In the genomic region with DNA sequence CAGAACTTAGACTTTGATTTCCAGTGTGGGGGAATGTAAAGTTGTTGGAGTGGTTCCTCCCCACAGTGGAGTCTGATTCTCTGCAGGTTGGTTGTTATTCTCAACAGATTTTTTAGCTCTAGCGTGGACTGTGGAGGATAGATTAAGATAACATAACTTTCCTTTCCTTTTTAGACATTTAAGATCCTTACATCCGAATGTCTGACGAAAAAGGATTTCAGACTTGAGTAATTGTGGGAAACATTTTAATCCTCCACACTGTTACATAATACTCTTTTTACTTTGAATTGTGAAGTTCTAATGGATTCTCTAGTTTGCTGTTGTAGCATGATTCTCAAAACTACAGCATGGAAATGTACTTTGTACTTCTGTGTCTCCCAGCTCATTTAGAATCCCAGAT, we compare ENCODE assay signal across 18 cellular contexts.
DNase-seq lines count a peak whose midpoint lies in the region; ATAC-seq and TF ChIP-seq lines count a peak whose summit lies in the region.
"Had no signal": no experiment of that assay in that cellular context is flagged by ENCODE, and none has a peak within 500 bp of the region (broad histone marks: within the 10 kb centered on the region; RNA-seq: fewer than 3 reads in every experiment).

No MANE protein-coding gene starts in this region.

- peaks cover 50% of the 10 kb centered on the region for H3K4me1 Mint-ChIP-seq in nephron

- 78% methylated on average over 3 of the region's 3 CpGs for WGBS in esophagus muscularis mucosa
- 67 to 73% methylated on average over 3 of the region's 3 CpGs for WGBS in testis, 2 donors
- WGBS in adrenal gland, 4 donors, result 84 to 92% (median 90%) methylated on average over 3 of the region's 3 CpGs

- TF ChIP-seq EP300 in esophagus muscularis mucosa (IDR thresholded peaks at IDR 0.05), result no peak

- no peaks in the 10 kb centered on the region for H3K9me3 Mint-ChIP-seq in nephron
- H3K9me3 Mint-ChIP-seq: CD8-positive, alpha-beta T cell had no signal

- peak overlapping the region; percentile 18 to 83 (median 65) for H3K27ac Mint-ChIP-seq in nephron
- H3K27ac Mint-ChIP-seq: CD8-positive, alpha-beta T cell had no signal

- H3K4me3 Mint-ChIP-seq in nephron, result no peak overlapping the region
- H3K4me3 Mint-ChIP-seq: CD8-positive, alpha-beta T cell had no signal

- H3K4me3 ChIP-seq in esophagus muscularis mucosa, result no peak overlapping the region
- H3K4me3 ChIP-seq in testis, result no peak overlapping the region
- H3K4me3 ChIP-seq in adrenal gland, result no peak overlapping the region
- H3K4me3 ChIP-seq: BLaER1 treated with 17β-estradiol and CSF1 and Interleukin-3, amounts not matched to agents 10 nM and 100 nM; GM12878 had no signal

- peaks cover 13% of the 10 kb centered on the region for H3K36me3 Mint-ChIP-seq in nephron (ENCODE audit: low read depth)
- H3K36me3 Mint-ChIP-seq: CD8-positive, alpha-beta T cell had no signal

- no peaks in the 10 kb centered on the region for H3K27me3 Mint-ChIP-seq in nephron (ENCODE audit: low read depth)

- no peaks in the 10 kb centered on the region for H3K27me3 ChIP-seq in esophagus muscularis mucosa
- no peaks in the 10 kb centered on the region for H3K27me3 ChIP-seq in testis
- no peaks in the 10 kb centered on the region for H3K27me3 ChIP-seq in adrenal gland
- H3K27me3 ChIP-seq: BLaER1 treated with 17β-estradiol and CSF1 and Interleukin-3, amounts not matched to agents 10 nM and 100 nM had no signal

- DNase-seq in MV-4-11 (lab: John Stamatoyannopoulos, UW), result peak; percentile 61
- peak; percentile 8 for DNase-seq in esophagus muscularis mucosa (ENCODE audit: extremely low spot score)
- DNase-seq in testis, result no peak
- no peak for DNase-seq in ecto neural progenitor cell (ENCODE audit: low spot score)
- no peak for DNase-seq in adrenal gland
- DNase-seq: Calu3; CD8-positive, alpha-beta T cell; GOT3; KBM-7; NCI-H1694 treated with DMSO at 0.1 percent for 48 hours; NCI-H2107; NCI-H510A treated with DMSO at 0.1 percent for 48 hours; SHP77 had no signal

- H3K4me1 ChIP-seq in esophagus muscularis mucosa, result peaks cover 56 to 99% (median 89%) of the 10 kb centered on the region in 4 donors
- H3K4me1 ChIP-seq in testis, result peaks cover 65% of the 10 kb centered on the region
- no peaks in the 10 kb centered on the region for H3K4me1 ChIP-seq in adrenal gland (replicated peaks in 1 of 2)

- no peak for TF ChIP-seq POLR2A in esophagus muscularis mucosa (IDR thresholded peaks at IDR 0.05; ENCODE audit: low read depth)
- TF ChIP-seq POLR2A in testis (IDR thresholded peaks at IDR 0.05), result no peak
- TF ChIP-seq POLR2A in adrenal gland (IDR thresholded peaks at IDR 0.05), result no peak

- H3K9me3 ChIP-seq in esophagus muscularis mucosa, result no peaks in the 10 kb centered on the region
- H3K9me3 ChIP-seq in testis, result no peaks in the 10 kb centered on the region
- H3K9me3 ChIP-seq in adrenal gland (replicated peaks in 1 of 3), result no peaks in the 10 kb centered on the region
- H3K9me3 ChIP-seq: BLaER1 treated with 17β-estradiol and CSF1 and Interleukin-3, amounts not matched to agents 10 nM and 100 nM had no signal

- H3K36me3 ChIP-seq in esophagus muscularis mucosa (no peaks in the 10 kb centered on the region), testis (ENCODE audit: low read depth, missing control alignments) (no peaks in the 10 kb centered on the region), adrenal gland (replicated peaks in 1 of 2) (no peaks in the 10 kb centered on the region)

- ATAC-seq in HG03571 (IDR thresholded peaks at IDR 0.05; ENCODE audit: unreplicated experiment), result no peak
- ATAC-seq: CD8-positive, alpha-beta T cell; GM12878; HCT116 had no signal

- TF ChIP-seq CTCF in esophagus muscularis mucosa (IDR thresholded peaks at IDR 0.05) (no peak), nephron (IDR thresholded peaks at IDR 0.05; ENCODE audit: unreplicated experiment in 3 of 3) (no peak), testis (IDR thresholded peaks at IDR 0.05) (no peak), adrenal gland (IDR thresholded peaks at IDR 0.05) (no peak)

- peak overlapping the region; percentile 87 to 93 (median 88) for H3K27ac ChIP-seq in esophagus muscularis mucosa (replicated peaks in 1 of 4)
- H3K27ac ChIP-seq in testis, result peak overlapping the region; percentile 59 to 84
- H3K27ac ChIP-seq in adrenal gland, result no peak overlapping the region
- H3K27ac ChIP-seq: BLaER1 treated with 17β-estradiol and CSF1 and Interleukin-3, amounts not matched to agents 10 nM and 100 nM had no signal

- intact Hi-C loops in esophagus muscularis mucosa (cut with DNase I), result no loop called here
- intact Hi-C loops in testis (cut with DNase I; ENCODE audit: low total_unique reads), result no loop called here
- intact Hi-C loops in adrenal gland (cut with DNase I), result no loop called here

Comparison
In these comparisons a context has a peak if more than half of its experiments do, and no peak if none do; other contexts are left out.
1. DNase-seq: peak in MV-4-11 (single experiment) and esophagus muscularis mucosa (single experiment); none in testis (single experiment), ecto neural progenitor cell (single experiment) and adrenal gland (0 of 7).
2. H3K27ac ChIP-seq: peak in esophagus muscularis mucosa (4 of 4) and testis (2 of 2); none in adrenal gland (0 of 5).